Comparison of ENCODE assay signal across 32 cellular contexts in the genomic region with DNA sequence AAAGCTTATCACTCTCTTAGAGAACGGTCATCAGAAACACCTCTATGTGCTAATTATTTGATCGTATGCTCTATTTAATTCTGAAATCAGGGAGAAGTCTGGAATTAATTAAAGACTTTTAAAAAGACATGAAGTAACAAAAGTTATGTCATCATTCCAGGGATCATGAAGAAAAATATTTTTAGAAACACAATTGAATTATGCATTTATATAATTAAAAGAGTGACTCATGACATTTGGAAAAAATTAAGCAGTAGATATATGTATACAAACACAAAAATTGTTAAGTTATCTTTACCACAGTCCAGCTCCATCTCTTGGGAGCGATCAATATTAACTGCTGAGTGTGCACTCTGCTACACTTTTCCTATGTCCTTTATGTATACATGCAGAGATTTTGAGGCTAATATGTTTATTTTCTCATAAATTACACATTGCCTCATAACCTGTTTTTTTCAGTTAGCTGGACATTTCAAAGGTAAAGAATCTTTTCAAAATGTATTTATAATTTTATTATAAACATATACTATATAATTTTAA.
"Had no signal": no experiment of that assay in that cellular context is flagged by ENCODE, and none has a peak within 500 bp of the region (broad histone marks: within the 10 kb centered on the region; RNA-seq: fewer than 3 reads in every experiment).

No MANE protein-coding gene starts in this region.

- H3K4me1 ChIP-seq: SJCRH30 had no signal

- H3K4me2 ChIP-seq: PC-9 had no signal

- DNase-seq: Kasumi-1, MG63, NCI-H1048, NCI-H1092 treated with DMSO at 0.1 percent for 48 hours, NCI-H1105 treated with DMSO at 0.1 percent for 48 hours, NCI-H1417, NCI-H1436, NCI-H146, NCI-H1694, NCI-H187, NCI-H1930, NCI-H2029 treated with DMSO at 0.1 percent for 48 hours, NCI-H2081 treated with DMSO at 0.1 percent for 48 hours, NCI-H2107, NCI-H2171, NCI-H226, NCI-H446 treated with DMSO at 0.1 percent for 48 hours, NCI-H510A, NCI-H524, NCI-H526, NCI-H748 treated with DMSO at 0.1 percent for 48 hours, NCI-H82, PC-9, SHP77, SIG-M5, SJCRH30, T-cell had no signal

- H3K27me3 Mint-ChIP-seq: T-cell had no signal

- H3K36me3 Mint-ChIP-seq: T-cell had no signal

- H3K4me3 Mint-ChIP-seq: T-cell had no signal

- H3K27ac ChIP-seq: PC-9, RWPE1, SJCRH30, SK-N-MC had no signal

- H3K4me3 ChIP-seq: MG63, PC-9, SJCRH30, SK-N-MC had no signal

- H3K27ac Mint-ChIP-seq: T-cell had no signal

- ATAC-seq: Panc1, Right ventricle myocardium inferior, T-cell had no signal

- H3K27me3 ChIP-seq: MG63, SJCRH30 had no signal

- FAIRE-seq: RCC 7860 had no signal

- H3K36me3 ChIP-seq: MG63, SJCRH30 had no signal

- H3K9me3 ChIP-seq: MG63, SJCRH30 had no signal

- H3K4me1 Mint-ChIP-seq: T-cell had no signal

- H2AFZ ChIP-seq: PC-9 had no signal
